In genomic region chr5:58505971-58506640, GRCh38 we compare ENCODE assay signal across 12 cellular contexts. TPM values are rescaled to one million over a fixed set of nuclear protein-coding genes. Genes with fewer than 3 reads are reported as not detected.
DNase-seq lines count a peak whose midpoint lies in the region; ATAC-seq, FAIRE-seq and TF ChIP-seq lines count a peak whose summit lies in the region.
"Had no signal": no experiment of that assay in that cellular context is flagged by ENCODE, and none has a peak within 500 bp of the region (broad histone marks: within the 10 kb centered on the region; RNA-seq: fewer than 3 reads in every experiment).

No MANE protein-coding gene starts in this region.

- FAIRE-seq in H54 (lab: Jason Lieb, UNC): no peak

- no peak overlapping the region for H3K4me3 Mint-ChIP-seq in activated CD4-positive, alpha-beta T cell treated with anti-CD3 and anti-CD28 coated beads, Interleukin-2, amount 10 ng/mL, durations not matched to agents 7 days and 5 days
- H3K4me3 Mint-ChIP-seq: mesothelial cell of epicardium had no signal

- no peaks in the 10 kb centered on the region for H3K36me3 Mint-ChIP-seq in activated CD4-positive, alpha-beta T cell treated with anti-CD3 and anti-CD28 coated beads, Interleukin-2, amount 10 ng/mL, durations not matched to agents 7 days and 5 days (ENCODE audit: low read depth)
- H3K36me3 Mint-ChIP-seq: mesothelial cell of epicardium had no signal

- no peak overlapping the region for H3K27ac Mint-ChIP-seq in activated CD4-positive, alpha-beta T cell treated with anti-CD3 and anti-CD28 coated beads, Interleukin-2, amount 10 ng/mL, durations not matched to agents 7 days and 5 days
- H3K27ac Mint-ChIP-seq: mesothelial cell of epicardium had no signal

- DNase-seq in germinal center (ENCODE audit: low spot score): peak; percentile 21
- DNase-seq in H54 (ENCODE audit: insufficient read length, low spot score): no peak
- DNase-seq in activated CD4-positive, alpha-beta T cell treated with anti-CD3 and anti-CD28 coated beads, Interleukin-2, amount 10 ng/mL, durations not matched to agents 7 days and 5 days: no peak
- DNase-seq in cerebellum (ENCODE audit: low spot score): no peak
- no peak for DNase-seq in mesenteric fat pad (ENCODE audit: low spot score)
- DNase-seq: hypothalamus, NCI-H1092 treated with DMSO at 0.1 percent for 48 hours, transverse colon had no signal

- POLR2A ChIA-PET in activated CD4-positive, alpha-beta T cell treated with anti-CD3 and anti-CD28 coated beads, Interleukin-2, amount 10 ng/mL, durations not matched to agents 7 days and 5 days (lab: Charles Lee): no interaction called here

- no peak for TF ChIP-seq POLR2A in H54 (IDR thresholded peaks at IDR 0.05; ENCODE audit: low read depth, low read length)

- CTCF ChIA-PET in activated CD4-positive, alpha-beta T cell treated with anti-CD3 and anti-CD28 coated beads, Interleukin-2, amount 10 ng/mL, durations not matched to agents 7 days and 5 days (lab: Charles Lee): interaction anchor here (1.0 kb wide), 1 partner anchor 12 kb away, joined by 4 read pairs; no protein-coding TSS in a partner anchor

- ATAC-seq in GM19043 (IDR thresholded peaks at IDR 0.05; ENCODE audit: low read depth, unreplicated experiment) (peak; percentile 86), HG02610 (IDR thresholded peaks at IDR 0.05; ENCODE audit: unreplicated experiment) (peak; percentile 60), HG03460 (IDR thresholded peaks at IDR 0.05; ENCODE audit: unreplicated experiment) (peak; percentile 76)

- H3K9me3 Mint-ChIP-seq in activated CD4-positive, alpha-beta T cell treated with anti-CD3 and anti-CD28 coated beads, Interleukin-2, amount 10 ng/mL, durations not matched to agents 7 days and 5 days: no peaks in the 10 kb centered on the region
- H3K9me3 Mint-ChIP-seq: mesothelial cell of epicardium had no signal

- H3K4me1 Mint-ChIP-seq in activated CD4-positive, alpha-beta T cell treated with anti-CD3 and anti-CD28 coated beads, Interleukin-2, amount 10 ng/mL, durations not matched to agents 7 days and 5 days: no peaks in the 10 kb centered on the region

- peaks cover 4% of the 10 kb centered on the region for H3K27me3 Mint-ChIP-seq in activated CD4-positive, alpha-beta T cell treated with anti-CD3 and anti-CD28 coated beads, Interleukin-2, amount 10 ng/mL, durations not matched to agents 7 days and 5 days

RNA-seq across cellular contexts. Expression of gene GAPT, which starts 14.9 kb away (rescaled TPM):
- total RNA-seq in activated CD4-positive, alpha-beta T cell treated with anti-CD3 and anti-CD28 coated beads, Interleukin-2, amount 10 ng/mL, durations not matched to agents 7 days and 5 days: not detected
- total RNA-seq in cerebellum (not detected), mesenteric fat pad (2.0 TPM)

RNA-seq across cellular contexts. Expression of gene PLK2, which starts 46.2 kb away (rescaled TPM):
- total RNA-seq in activated CD4-positive, alpha-beta T cell treated with anti-CD3 and anti-CD28 coated beads, Interleukin-2, amount 10 ng/mL, durations not matched to agents 7 days and 5 days: 1 to 10 TPM; 1.6 to 1.7 TPM
- total RNA-seq in cerebellum (123 TPM), mesenteric fat pad (23.7 TPM)
